22 cellular contexts compared by ENCODE assay signal in genomic region chr18:73597832-73598615, GRCh38.
DNase-seq lines count a peak whose midpoint lies in the region; ATAC-seq, FAIRE-seq and TF ChIP-seq lines count a peak whose summit lies in the region.
"Had no signal": no experiment of that assay in that cellular context is flagged by ENCODE, and none has a peak within 500 bp of the region (broad histone marks: within the 10 kb centered on the region; RNA-seq: fewer than 3 reads in every experiment).

No MANE protein-coding gene starts in this region.

- intact Hi-C loops in GM12878 (cut with micrococcal nuclease; ENCODE audit: unreplicated experiment) = no loop called here

- no peak overlapping the region for H3K9ac ChIP-seq in GM12878 (ENCODE audit: control insufficient read depth, insufficient read depth, low read length)
- H3K9ac ChIP-seq: parathyroid adenoma had no signal

- no peak overlapping the region for H3K4me3 ChIP-seq in GM12878
- H3K4me3 ChIP-seq: breast epithelium, SJCRH30, transverse colon had no signal

- CTCF ChIA-PET in GM12878 (lab: Yijun Ruan, JAX) = interaction anchor here (0.7 kb wide), 1 partner anchor 29 kb away, joined by 3 read pairs; no protein-coding TSS in a partner anchor

- no peak for TF ChIP-seq POLR2A in GM12878 (IDR thresholded peaks at IDR 0.05; ENCODE audit: low read depth, low read length)

- ATAC-seq in GM12878 (peak; percentile 31; the same call in 1 of the 3 replicates), GM21367 (IDR thresholded peaks at IDR 0.05; ENCODE audit: unreplicated experiment) (no peak), GM18502 (IDR thresholded peaks at IDR 0.05; ENCODE audit: poor library complexity, unreplicated experiment) (no peak)
- peak; percentile 19 for ATAC-seq in stimulated activated naive CD8-positive, alpha-beta T cell treated with anti-CD3 and anti-CD28 coated beads, Interleukin-15, Interleukin-2, amounts not matched to agents 100 U/mL and 50 U/mL, for 24 hours
- ATAC-seq: activated T-helper 17 cell treated with anti-CD3 and anti-CD28 coated beads, Interleukin-2, amount 50 U/mL, for 72 hours had no signal

- TF ChIP-seq CTCF in GM12878 (IDR thresholded peaks at IDR 0.05 in 2 of 3, conservative IDR thresholded peaks at IDR 0.05 in 1 of 3; ENCODE audit: control insufficient read depth in 2 of 3, extremely low read depth in 1 of 3, insufficient read depth in 1 of 3, low read depth in 3 of 3, low read length in 3 of 3) = no peak

- H3K9me3 ChIP-seq in GM12878 (replicated peaks; ENCODE audit: control insufficient read depth, insufficient read depth, low read length) = no peaks in the 10 kb centered on the region
- H3K9me3 ChIP-seq: breast epithelium, SJCRH30, transverse colon had no signal

- H3K4me1 ChIP-seq in GM12878 (ENCODE audit: control insufficient read depth, insufficient read depth, low read length) = no peaks in the 10 kb centered on the region
- H3K4me1 ChIP-seq: breast epithelium, parathyroid adenoma, SJCRH30, transverse colon had no signal

- POLR2A ChIA-PET in GM12878 (lab: Charles Lee) = no interaction called here

- no peak for TF ChIP-seq RAD21 in GM12878 (IDR thresholded peaks at IDR 0.05; ENCODE audit: insufficient read depth, low read depth, low read length)

- no peak overlapping the region for H3K27ac ChIP-seq in GM12878 (ENCODE audit: control insufficient read depth, insufficient read depth)
- H3K27ac ChIP-seq: breast epithelium, parathyroid adenoma, SJCRH30, transverse colon had no signal

- SMC1A ChIA-PET in GM12878 (lab: Charles Lee; ENCODE audit: uncharacterized antibody, unreplicated experiment) = no interaction called here

- WGBS in GM12878 (ENCODE audit: insufficient coverage, insufficient replicate concordance, low lambda C conversion rate, missing lambda C conversion rate) = 42% methylated on average over 7 of the region's 7 CpGs

- no peaks in the 10 kb centered on the region for H3K36me3 ChIP-seq in GM12878 (ENCODE audit: control insufficient read depth in 2 of 2, insufficient read depth in 2 of 2, low read length in 1 of 2)
- H3K36me3 ChIP-seq: breast epithelium, SJCRH30, transverse colon had no signal

- DNase-seq in H4 (ENCODE audit: low spot score) = peak; percentile 2
- DNase-seq in NAMALWA (ENCODE audit: low spot score) = peak; percentile 30
- no peak for DNase-seq in GM12878 (ENCODE audit: low read depth, low spot score)
- DNase-seq in stimulated activated naive CD8-positive, alpha-beta T cell treated with anti-CD3 and anti-CD28 coated beads, Interleukin-15, Interleukin-2, amounts not matched to agents 100 U/mL and 50 U/mL, for 24 hours = no peak
- DNase-seq in NCI-H774 (lab: John Stamatoyannopoulos, UW) = no peak
- DNase-seq: activated CD4-positive, alpha-beta T cell treated with anti-CD3 and anti-CD28 coated beads, Interleukin-2, amount 50 U/mL, for 48 hours; activated CD8-positive, alpha-beta memory T cell treated with anti-CD3 and anti-CD28 coated beads, Interleukin-2, amount 50 U/mL, for 48 hours; amygdala; GOT3; kidney; MM.1S; NCI-H1417 treated with DMSO at 0.1 percent for 48 hours; nephron progenitor cell; small intestine; stimulated activated CD4-positive, alpha-beta T cell treated with anti-CD3 and anti-CD28 coated beads, Interleukin-2, amount 100 ng/mL, for 24 hours; transverse colon had no signal

- H4K20me1 ChIP-seq in GM12878 (ENCODE audit: control insufficient read depth, insufficient read depth) = no peaks in the 10 kb centered on the region

- no peak for FAIRE-seq in GM12878 (lab: Jason Lieb, UNC)
- FAIRE-seq: kidney, small intestine had no signal

- H3K79me2 ChIP-seq in GM12878 (ENCODE audit: control insufficient read depth, insufficient read depth, low read length) = no peaks in the 10 kb centered on the region
- H3K79me2 ChIP-seq: parathyroid adenoma had no signal

- TF ChIP-seq EP300 in GM12878 (IDR thresholded peaks at IDR 0.05; ENCODE audit: borderline replicate concordance in 1 of 2, control insufficient read depth in 1 of 2, low read depth in 2 of 2, low read length in 2 of 2) = no peak

- RAD21 ChIA-PET in GM12878 (lab: Charles Lee; ENCODE audit: unreplicated experiment) = no interaction called here

- H3K27me3 ChIP-seq in GM12878 (replicated peaks in 1 of 2; ENCODE audit: control insufficient read depth in 2 of 2, insufficient read depth in 2 of 2, low read length in 1 of 2) = no peaks in the 10 kb centered on the region
- H3K27me3 ChIP-seq: breast epithelium, SJCRH30, transverse colon had no signal

- no TSS peak for BruUV-seq in GM12878 (replicated peaks; lab: Mats Ljungman, UMichigan)

- in situ Hi-C loops in GM12878 (cut with MboI) = no loop called here

- H2AFZ ChIP-seq in GM12878 (ENCODE audit: control insufficient read depth, low read depth, low read length) = no peak overlapping the region
- H2AFZ ChIP-seq: parathyroid adenoma had no signal

- H3K4me2 ChIP-seq in GM12878 (ENCODE audit: control insufficient read depth, insufficient read depth) = no peak overlapping the region

TF ChIP-seq in GM12878, 131 proteins besides CTCF, POLR2A, EP300 and RAD21:
- TF ChIP-seq ESRRA (IDR thresholded peaks at IDR 0.05; ENCODE audit: low read length) = no peak
- no peak for TF ChIP-seq FOXK2 (IDR thresholded peaks at IDR 0.05)
- TF ChIP-seq ETV6 (conservative IDR thresholded peaks at IDR 0.05 in 1 of 2, IDR thresholded peaks at IDR 0.05 in 1 of 2; ENCODE audit: borderline replicate concordance in 1 of 2, low read depth in 1 of 2) = no peak
- TF ChIP-seq ZBTB33 (IDR thresholded peaks at IDR 0.05) = no peak
- no peak for TF ChIP-seq PKNOX1 (IDR thresholded peaks at IDR 0.05)
- TF ChIP-seq PAX5 (IDR thresholded peaks at IDR 0.05; ENCODE audit: borderline replicate concordance, low read depth, low read length) = no peak
- TF ChIP-seq BCL11A (IDR thresholded peaks at IDR 0.05; ENCODE audit: low read depth, low read length) = no peak
- no peak for TF ChIP-seq HDGF (IDR thresholded peaks at IDR 0.05)
- TF ChIP-seq NR2F1 (conservative IDR thresholded peaks at IDR 0.05) = no peak
- no peak for TF ChIP-seq E2F4 (IDR thresholded peaks at IDR 0.05; ENCODE audit: low read depth, low read length)
- no peak for TF ChIP-seq SMC3 (IDR thresholded peaks at IDR 0.05; ENCODE audit: borderline replicate concordance, low read length)

Comparison
In these comparisons a context has a peak if more than half of its experiments do, and no peak if none do; other contexts are left out.
1. DNase-seq: peak in H4 (single experiment) and NAMALWA (single experiment); none in GM12878 (single experiment), stimulated activated naive CD8-positive, alpha-beta T cell treated with anti-CD3 and anti-CD28 coated beads, Interleukin-15, Interleukin-2, amounts not matched to agents 100 U/mL and 50 U/mL, for 24 hours (single experiment) and NCI-H774 (single experiment).
2. ATAC-seq: peak in GM12878 (single experiment) and stimulated activated naive CD8-positive, alpha-beta T cell treated with anti-CD3 and anti-CD28 coated beads, Interleukin-15, Interleukin-2, amounts not matched to agents 100 U/mL and 50 U/mL, for 24 hours (single experiment); none in GM21367 (single experiment) and GM18502 (single experiment).